ENCODE assay signal across 12 cellular contexts in genomic region chr19:53908933-53909415, GRCh38. TPM values are rescaled to one million over a fixed set of nuclear protein-coding genes. Genes with fewer than 3 reads are reported as not detected.
DNase-seq lines count a peak whose midpoint lies in the region; ATAC-seq and TF ChIP-seq lines count a peak whose summit lies in the region.
"Had no signal": no experiment of that assay in that cellular context is flagged by ENCODE, and none has a peak within 500 bp of the region (broad histone marks: within the 10 kb centered on the region; RNA-seq: fewer than 3 reads in every experiment).

TSS of gene CACNG7 (plus strand) at chr19:53909278. CDS start at chr19:53912832, 3,554 bp downstream.

- H3K9me3 ChIP-seq in HEK293 (ENCODE audit: control insufficient read depth, insufficient read depth, low read depth, low read length), result no peaks in the 10 kb centered on the region
- H3K9me3 ChIP-seq: tibial nerve had no signal

- peaks cover 48% of the 10 kb centered on the region for H3K27me3 ChIP-seq in ACC112 (ENCODE audit: insufficient read depth, low read length)

- H3K79me2 ChIP-seq in ACC112 (ENCODE audit: control insufficient read depth, insufficient read depth, low read length, unreplicated experiment), result no peaks in the 10 kb centered on the region

- TF ChIP-seq CTCF in HEK293 (tag by site-specific recombination; IDR thresholded peaks at IDR 0.05) (no peak), chondrocyte (IDR thresholded peaks at IDR 0.05) (no peak)

- H3K4me3 ChIP-seq in ACC112 (ENCODE audit: low read depth, low read length) (peak within 1 kb of the TSS; percentile 69), HEK293 (ENCODE audit: low read depth, low read length) (no peak within 1 kb of the TSS)
- H3K4me3 ChIP-seq: tibial nerve had no signal

- H3K27ac ChIP-seq in ACC112 (ENCODE audit: low read depth, low read length) (no peak within 1 kb of the TSS), HEK293 (ENCODE audit: extremely low read depth, low read depth, low read length) (no peak within 1 kb of the TSS)
- H3K27ac ChIP-seq: tibial nerve had no signal

- POLR2A ChIA-PET in HEK293 (lab: Yijun Ruan, JAX), result no interaction called here

- H3K36me3 ChIP-seq in ACC112 (ENCODE audit: insufficient read depth, low read length), result no peaks in the 10 kb centered on the region
- H3K36me3 ChIP-seq in HEK293 (ENCODE audit: control insufficient read depth in 2 of 2, insufficient read depth in 1 of 2, low read length in 2 of 2), result no peaks in the 10 kb centered on the region
- H3K36me3 ChIP-seq: tibial nerve had no signal

- no peaks in the 10 kb centered on the region for H3K9me3 Mint-ChIP-seq in chondrocyte (ENCODE audit: low read depth)
- H3K9me3 Mint-ChIP-seq: activated T-helper 2 cell treated with anti-CD3 and anti-CD28 coated beads, Interferon-gamma antibody, Interleukin-2, Interleukin-4, amounts not matched to agents 10 μg/mL and 5 μg/mL and 100 μg/mL, durations not matched to agents 14 hours and 24 hours and 36 hours had no signal

- DNase-seq in chondrocyte (ENCODE audit: low spot score) (no peak), midbrain (lab: John Stamatoyannopoulos, UW) (peak; percentile 68), NCI-H1436 treated with DMSO at 0.1 percent for 48 hours (lab: John Stamatoyannopoulos, UW) (no peak)
- DNase-seq in central memory CD4-positive, alpha-beta T cell, result no peak
- DNase-seq: DND-41, NCI-H1417 had no signal

- ATAC-seq in GM21528 (IDR thresholded peaks at IDR 0.05; ENCODE audit: low FRiP score, unreplicated experiment) (no peak), HG02623 (IDR thresholded peaks at IDR 0.05; ENCODE audit: unreplicated experiment) (no peak)

- CTCF ChIA-PET in HEK293 (lab: Yijun Ruan, JAX), result interaction anchor here (2.1 kb wide), 1 partner anchor 114 kb away, joined by 9 read pairs; no protein-coding TSS in a partner anchor

- H3K27ac Mint-ChIP-seq in chondrocyte (ENCODE audit: unreplicated experiment), result no peak within 1 kb of the TSS
- H3K27ac Mint-ChIP-seq: activated T-helper 2 cell treated with anti-CD3 and anti-CD28 coated beads, Interferon-gamma antibody, Interleukin-2, Interleukin-4, amounts not matched to agents 10 μg/mL and 5 μg/mL and 100 μg/mL, durations not matched to agents 14 hours and 24 hours and 36 hours had no signal

- peak within 1 kb of the TSS; percentile 43 for H2AFZ ChIP-seq in ACC112 (ENCODE audit: low read length, unreplicated experiment)

- H3K4me1 ChIP-seq in ACC112 (ENCODE audit: control insufficient read depth, insufficient read depth, low read length, unreplicated experiment), result peaks cover 5% of the 10 kb centered on the region
- H3K4me1 ChIP-seq in HEK293 (ENCODE audit: control insufficient read depth, insufficient read depth, low read length), result no peaks in the 10 kb centered on the region

- peaks cover 20% of the 10 kb centered on the region for H3K4me1 Mint-ChIP-seq in chondrocyte (ENCODE audit: low read depth)

- peaks cover 5% of the 10 kb centered on the region for H3K36me3 Mint-ChIP-seq in chondrocyte (ENCODE audit: low read depth)

- peaks cover 72% of the 10 kb centered on the region for H3K27me3 Mint-ChIP-seq in chondrocyte (ENCODE audit: low read depth)

- H3K4me3 Mint-ChIP-seq in chondrocyte (ENCODE audit: unreplicated experiment), result peak within 1 kb of the TSS; percentile 49

TF ChIP-seq in HEK293, 187 proteins besides CTCF, POLR2A, EP300 and RAD21 (continues in another document):
- TF ChIP-seq ZNF792 (tag by site-specific recombination; IDR thresholded peaks at IDR 0.05) (no peak), SP7 (tag by site-specific recombination; IDR thresholded peaks at IDR 0.05) (no peak), OSR2 (tag by site-specific recombination; IDR thresholded peaks at IDR 0.05) (no peak), ZNF423 (tag by site-specific recombination; IDR thresholded peaks at IDR 0.05) (no peak), ZNF654 (tag by site-specific recombination; IDR thresholded peaks at IDR 0.05; ENCODE audit: low read depth) (no peak), ZNF148 (tag by site-specific recombination; IDR thresholded peaks at IDR 0.05; ENCODE audit: borderline replicate concordance) (no peak), KLF8 (tag by site-specific recombination; IDR thresholded peaks at IDR 0.05) (no peak), ZNF624 (tag by site-specific recombination; IDR thresholded peaks at IDR 0.05) (no peak), SP3 (tag by site-specific recombination; IDR thresholded peaks at IDR 0.05) (peak; percentile 19; the same call in 1 of the 2 replicates), AEBP2 (tag by site-specific recombination; IDR thresholded peaks at IDR 0.05; ENCODE audit: borderline replicate concordance) (no peak), MEIS1 (CRISPR knock-in tag; IDR thresholded peaks at IDR 0.05; ENCODE audit: borderline replicate concordance) (no peak), ZNF239 (tag by site-specific recombination; IDR thresholded peaks at IDR 0.05) (no peak), ZNF23 (tag by site-specific recombination; IDR thresholded peaks at IDR 0.05; ENCODE audit: borderline replicate concordance) (no peak), HOXA7 (CRISPR knock-in tag; IDR thresholded peaks at IDR 0.05; ENCODE audit: borderline replicate concordance) (no peak), ZNF510 (tag by site-specific recombination; IDR thresholded peaks at IDR 0.05; ENCODE audit: insufficient replicate concordance) (no peak)
- TF ChIP-seq, protein P1, sequence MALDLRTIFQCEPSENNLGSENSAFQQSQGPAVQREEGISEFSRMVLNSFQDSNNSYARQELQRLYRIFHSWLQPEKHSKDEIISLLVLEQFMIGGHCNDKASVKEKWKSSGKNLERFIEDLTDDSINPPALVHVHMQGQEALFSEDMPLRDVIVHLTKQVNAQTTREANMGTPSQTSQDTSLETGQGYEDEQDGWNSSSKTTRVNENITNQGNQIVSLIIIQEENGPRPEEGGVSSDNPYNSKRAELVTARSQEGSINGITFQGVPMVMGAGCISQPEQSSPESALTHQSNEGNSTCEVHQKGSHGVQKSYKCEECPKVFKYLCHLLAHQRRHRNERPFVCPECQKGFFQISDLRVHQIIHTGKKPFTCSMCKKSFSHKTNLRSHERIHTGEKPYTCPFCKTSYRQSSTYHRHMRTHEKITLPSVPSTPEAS (tag by site-specific recombination; IDR thresholded peaks at IDR 0.05), result no peak
- TF ChIP-seq, protein P2, sequence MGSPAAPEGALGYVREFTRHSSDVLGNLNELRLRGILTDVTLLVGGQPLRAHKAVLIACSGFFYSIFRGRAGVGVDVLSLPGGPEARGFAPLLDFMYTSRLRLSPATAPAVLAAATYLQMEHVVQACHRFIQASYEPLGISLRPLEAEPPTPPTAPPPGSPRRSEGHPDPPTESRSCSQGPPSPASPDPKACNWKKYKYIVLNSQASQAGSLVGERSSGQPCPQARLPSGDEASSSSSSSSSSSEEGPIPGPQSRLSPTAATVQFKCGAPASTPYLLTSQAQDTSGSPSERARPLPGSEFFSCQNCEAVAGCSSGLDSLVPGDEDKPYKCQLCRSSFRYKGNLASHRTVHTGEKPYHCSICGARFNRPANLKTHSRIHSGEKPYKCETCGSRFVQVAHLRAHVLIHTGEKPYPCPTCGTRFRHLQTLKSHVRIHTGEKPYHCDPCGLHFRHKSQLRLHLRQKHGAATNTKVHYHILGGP (tag by site-specific recombination; IDR thresholded peaks at IDR 0.05), result no peak
- TF ChIP-seq, protein P3, sequence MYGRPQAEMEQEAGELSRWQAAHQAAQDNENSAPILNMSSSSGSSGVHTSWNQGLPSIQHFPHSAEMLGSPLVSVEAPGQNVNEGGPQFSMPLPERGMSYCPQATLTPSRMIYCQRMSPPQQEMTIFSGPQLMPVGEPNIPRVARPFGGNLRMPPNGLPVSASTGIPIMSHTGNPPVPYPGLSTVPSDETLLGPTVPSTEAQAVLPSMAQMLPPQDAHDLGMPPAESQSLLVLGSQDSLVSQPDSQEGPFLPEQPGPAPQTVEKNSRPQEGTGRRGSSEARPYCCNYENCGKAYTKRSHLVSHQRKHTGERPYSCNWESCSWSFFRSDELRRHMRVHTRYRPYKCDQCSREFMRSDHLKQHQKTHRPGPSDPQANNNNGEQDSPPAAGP (tag by site-specific recombination; IDR thresholded peaks at IDR 0.05), result no peak

RNA-seq across cellular contexts. Expression of gene CACNG7, which starts in this region (rescaled TPM):
- total RNA-seq in chondrocyte, result not detected in 3 replicates
- total RNA-seq: activated T-helper 2 cell treated with anti-CD3 and anti-CD28 coated beads, Interferon-gamma antibody, Interleukin-2, Interleukin-4, amounts not matched to agents 10 μg/mL and 5 μg/mL and 100 μg/mL, durations not matched to agents 14 hours and 24 hours and 36 hours; tibial nerve had no signal
